1 cellular context compared by ENCODE assay signal in the genomic region with DNA sequence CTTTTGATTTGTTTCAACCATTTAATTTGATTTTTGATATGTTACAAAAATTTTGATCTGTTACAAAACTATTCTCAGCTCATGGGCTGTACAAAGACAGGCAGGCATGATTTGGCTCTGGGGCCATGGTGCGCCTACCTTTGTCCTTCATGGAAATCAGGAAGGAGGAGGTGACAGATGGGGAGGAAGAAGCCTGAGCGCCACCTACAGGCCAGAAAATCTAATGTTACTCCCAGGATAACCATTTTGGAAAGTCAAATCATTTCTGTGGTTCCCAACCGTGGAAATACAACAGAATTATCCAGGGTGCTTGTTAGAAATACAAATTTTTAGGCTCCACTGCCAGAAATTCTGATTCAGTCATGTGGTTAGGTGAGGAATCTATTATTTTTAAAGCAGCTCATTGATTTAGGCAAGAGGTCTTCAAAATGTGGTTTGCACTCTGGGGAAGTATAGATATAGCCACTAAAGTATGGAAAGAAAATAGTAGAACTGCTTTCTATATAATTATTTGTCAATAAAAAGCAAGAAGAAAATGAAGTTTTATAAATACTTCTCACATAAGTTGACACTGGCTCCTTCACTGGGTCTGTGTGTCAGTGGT.
TF ChIP-seq lines count a peak whose summit lies in the region.

No MANE protein-coding gene starts in this region.

TF ChIP-seq in HepG2, 621 proteins besides CTCF, POLR2A, EP300 and RAD21 (continued from another document and continues in another):
- TF ChIP-seq, protein P1, sequence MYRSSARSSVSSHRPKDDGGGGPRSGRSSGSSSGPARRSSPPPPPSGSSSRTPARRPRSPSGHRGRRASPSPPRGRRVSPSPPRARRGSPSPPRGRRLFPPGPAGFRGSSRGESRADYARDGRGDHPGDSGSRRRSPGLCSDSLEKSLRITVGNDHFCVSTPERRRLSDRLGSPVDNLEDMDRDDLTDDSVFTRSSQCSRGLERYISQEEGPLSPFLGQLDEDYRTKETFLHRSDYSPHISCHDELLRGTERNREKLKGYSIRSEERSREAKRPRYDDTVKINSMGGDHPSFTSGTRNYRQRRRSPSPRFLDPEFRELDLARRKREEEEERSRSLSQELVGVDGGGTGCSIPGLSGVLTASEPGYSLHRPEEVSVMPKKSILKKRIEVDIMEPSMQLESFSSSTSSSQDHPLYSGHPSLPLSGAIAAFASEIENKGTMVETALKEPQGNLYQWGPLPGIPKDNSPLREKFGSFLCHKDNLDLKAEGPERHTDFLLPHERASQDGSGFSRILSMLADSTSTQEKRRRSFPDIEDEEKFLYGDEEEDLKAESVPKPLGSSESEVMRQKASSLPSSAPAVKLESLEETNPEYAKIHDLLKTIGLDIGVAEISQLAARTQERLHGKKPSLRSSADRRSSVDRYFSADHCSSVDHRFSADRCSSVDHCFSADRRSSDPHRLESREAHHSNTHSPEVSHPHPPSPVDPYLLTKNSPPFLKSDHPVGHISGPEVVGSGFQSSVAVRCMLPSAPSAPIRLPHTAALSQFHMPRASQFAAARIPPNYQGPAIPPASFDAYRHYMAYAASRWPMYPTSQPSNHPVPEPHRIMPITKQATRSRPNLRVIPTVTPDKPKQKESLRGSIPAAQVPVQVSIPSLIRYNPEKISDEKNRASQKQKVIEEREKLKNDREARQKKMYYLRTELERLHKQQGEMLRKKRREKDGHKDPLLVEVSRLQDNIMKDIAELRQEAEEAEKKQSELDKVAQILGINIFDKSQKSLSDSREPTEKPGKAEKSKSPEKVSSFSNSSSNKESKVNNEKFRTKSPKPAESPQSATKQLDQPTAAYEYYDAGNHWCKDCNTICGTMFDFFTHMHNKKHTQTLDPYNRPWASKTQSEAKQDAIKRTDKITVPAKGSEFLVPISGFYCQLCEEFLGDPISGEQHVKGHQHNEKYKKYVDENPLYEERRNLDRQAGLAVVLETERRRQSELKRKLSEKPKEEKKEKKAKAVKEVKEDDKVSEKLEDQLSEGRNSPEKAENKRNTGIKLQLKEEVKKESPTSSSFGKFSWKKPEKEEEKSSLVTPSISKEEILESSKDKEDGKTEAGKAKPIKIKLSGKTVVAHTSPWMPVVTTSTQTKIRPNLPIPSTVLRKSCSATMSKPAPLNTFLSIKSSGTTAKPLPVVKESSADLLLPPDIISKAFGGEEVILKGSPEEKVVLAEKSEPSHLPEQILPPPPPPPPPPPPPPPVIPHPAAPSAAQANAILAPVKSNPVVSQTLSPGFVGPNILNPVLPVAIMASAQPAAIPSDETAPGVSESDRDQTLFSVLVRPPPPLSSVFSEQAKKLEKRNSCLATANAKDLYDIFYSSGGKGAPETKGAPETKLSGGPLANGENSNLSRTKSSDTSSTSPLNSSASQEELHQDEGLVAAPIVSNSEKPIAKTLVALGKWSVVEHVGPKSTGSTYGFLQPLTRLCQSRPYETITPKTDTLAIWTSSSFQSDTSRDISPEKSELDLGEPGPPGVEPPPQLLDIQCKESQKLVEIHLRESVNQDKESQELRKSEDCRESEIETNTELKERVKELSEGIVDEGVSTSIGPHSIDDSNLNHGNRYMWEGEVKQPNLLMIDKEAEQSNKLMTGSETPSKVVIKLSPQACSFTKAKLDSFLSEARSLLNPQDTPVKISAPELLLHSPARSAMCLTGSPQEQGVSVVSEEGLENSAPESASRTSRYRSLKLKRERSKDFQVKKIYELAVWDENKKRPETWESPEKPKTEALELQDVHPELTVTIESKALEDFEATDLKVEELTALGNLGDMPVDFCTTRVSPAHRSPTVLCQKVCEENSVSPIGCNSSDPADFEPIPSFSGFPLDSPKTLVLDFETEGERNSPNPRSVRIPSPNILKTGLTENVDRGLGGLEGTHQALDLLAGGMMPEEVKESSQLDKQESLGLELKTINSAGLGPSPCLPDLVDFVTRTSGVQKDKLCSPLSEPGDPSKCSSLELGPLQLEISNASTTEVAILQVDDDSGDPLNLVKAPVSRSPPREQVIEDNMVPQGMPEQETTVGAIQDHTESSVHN (CRISPR knock-in tag; IDR thresholded peaks at IDR 0.05): no peak
- TF ChIP-seq KAT8 (CRISPR knock-in tag; IDR thresholded peaks at IDR 0.05) (no peak), ARNT (IDR thresholded peaks at IDR 0.05) (no peak), ZNF337 (CRISPR knock-in tag; IDR thresholded peaks at IDR 0.05; ENCODE audit: borderline replicate concordance, low read depth) (no peak), ZC3H4 (CRISPR knock-in tag; IDR thresholded peaks at IDR 0.05; ENCODE audit: borderline replicate concordance) (no peak), ZFP1 (CRISPR knock-in tag; IDR thresholded peaks at IDR 0.05) (no peak), DMAP1 (CRISPR knock-in tag; IDR thresholded peaks at IDR 0.05) (no peak), TCF7L2 (IDR thresholded peaks at IDR 0.05; ENCODE audit: low read depth, low read length) (no peak), KAT7 (CRISPR knock-in tag; IDR thresholded peaks at IDR 0.05; ENCODE audit: borderline replicate concordance) (no peak), NCOA1 (CRISPR knock-in tag; IDR thresholded peaks at IDR 0.05) (0 out of 2 replicates have a peak, but pooled peaks have one; percentile 45), ZMYM2 (CRISPR knock-in tag; IDR thresholded peaks at IDR 0.05) (peak; percentile 65; the same call in 1 of the 2 replicates), ZNF550 (CRISPR knock-in tag; IDR thresholded peaks at IDR 0.05; ENCODE audit: borderline replicate concordance) (no peak), ZNF605 (CRISPR knock-in tag; IDR thresholded peaks at IDR 0.05) (peak; percentile 56; the same call in 1 of the 2 replicates), SOX5 (CRISPR knock-in tag; IDR thresholded peaks at IDR 0.05; ENCODE audit: borderline replicate concordance) (no peak), ZNF891 (CRISPR knock-in tag; IDR thresholded peaks at IDR 0.05) (no peak), CBFB (CRISPR knock-in tag; IDR thresholded peaks at IDR 0.05) (no peak), ZNF615 (CRISPR knock-in tag; IDR thresholded peaks at IDR 0.05; ENCODE audit: borderline replicate concordance) (0 out of 2 replicates have a peak, but pooled peaks have one; percentile 45), ZFYVE20 (CRISPR knock-in tag; IDR thresholded peaks at IDR 0.05; ENCODE audit: borderline replicate concordance, low read depth) (no peak), KDM1A (CRISPR knock-in tag; IDR thresholded peaks at IDR 0.05) (no peak), ZNF629 (CRISPR knock-in tag; conservative IDR thresholded peaks at IDR 0.05) (no peak), TSC22D2 (CRISPR knock-in tag; IDR thresholded peaks at IDR 0.05; ENCODE audit: borderline replicate concordance) (no peak), SP2 (CRISPR knock-in tag; IDR thresholded peaks at IDR 0.05) (no peak), ZNF10 (CRISPR knock-in tag; IDR thresholded peaks at IDR 0.05; ENCODE audit: borderline replicate concordance, low read depth) (no peak), NFIB (CRISPR knock-in tag; IDR thresholded peaks at IDR 0.05; ENCODE audit: borderline replicate concordance) (no peak), STAG1 (CRISPR knock-in tag; IDR thresholded peaks at IDR 0.05) (peak; percentile 27; the same call in 1 of the 2 replicates)
- TF ChIP-seq, protein P2, sequence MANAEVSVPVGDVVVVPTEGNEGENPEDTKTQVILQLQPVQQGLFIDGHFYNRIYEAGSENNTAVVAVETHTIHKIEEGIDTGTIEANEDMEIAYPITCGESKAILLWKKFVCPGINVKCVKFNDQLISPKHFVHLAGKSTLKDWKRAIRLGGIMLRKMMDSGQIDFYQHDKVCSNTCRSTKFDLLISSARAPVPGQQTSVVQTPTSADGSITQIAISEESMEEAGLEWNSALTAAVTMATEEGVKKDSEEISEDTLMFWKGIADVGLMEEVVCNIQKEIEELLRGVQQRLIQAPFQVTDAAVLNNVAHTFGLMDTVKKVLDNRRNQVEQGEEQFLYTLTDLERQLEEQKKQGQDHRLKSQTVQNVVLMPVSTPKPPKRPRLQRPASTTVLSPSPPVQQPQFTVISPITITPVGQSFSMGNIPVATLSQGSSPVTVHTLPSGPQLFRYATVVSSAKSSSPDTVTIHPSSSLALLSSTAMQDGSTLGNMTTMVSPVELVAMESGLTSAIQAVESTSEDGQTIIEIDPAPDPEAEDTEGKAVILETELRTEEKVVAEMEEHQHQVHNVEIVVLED (CRISPR knock-in tag; IDR thresholded peaks at IDR 0.05; ENCODE audit: borderline replicate concordance): no peak
- TF ChIP-seq, protein P3, sequence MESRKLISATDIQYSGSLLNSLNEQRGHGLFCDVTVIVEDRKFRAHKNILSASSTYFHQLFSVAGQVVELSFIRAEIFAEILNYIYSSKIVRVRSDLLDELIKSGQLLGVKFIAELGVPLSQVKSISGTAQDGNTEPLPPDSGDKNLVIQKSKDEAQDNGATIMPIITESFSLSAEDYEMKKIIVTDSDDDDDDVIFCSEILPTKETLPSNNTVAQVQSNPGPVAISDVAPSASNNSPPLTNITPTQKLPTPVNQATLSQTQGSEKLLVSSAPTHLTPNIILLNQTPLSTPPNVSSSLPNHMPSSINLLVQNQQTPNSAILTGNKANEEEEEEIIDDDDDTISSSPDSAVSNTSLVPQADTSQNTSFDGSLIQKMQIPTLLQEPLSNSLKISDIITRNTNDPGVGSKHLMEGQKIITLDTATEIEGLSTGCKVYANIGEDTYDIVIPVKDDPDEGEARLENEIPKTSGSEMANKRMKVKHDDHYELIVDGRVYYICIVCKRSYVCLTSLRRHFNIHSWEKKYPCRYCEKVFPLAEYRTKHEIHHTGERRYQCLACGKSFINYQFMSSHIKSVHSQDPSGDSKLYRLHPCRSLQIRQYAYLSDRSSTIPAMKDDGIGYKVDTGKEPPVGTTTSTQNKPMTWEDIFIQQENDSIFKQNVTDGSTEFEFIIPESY (CRISPR knock-in tag; IDR thresholded peaks at IDR 0.05): peak; percentile 56
- TF ChIP-seq, protein P4, sequence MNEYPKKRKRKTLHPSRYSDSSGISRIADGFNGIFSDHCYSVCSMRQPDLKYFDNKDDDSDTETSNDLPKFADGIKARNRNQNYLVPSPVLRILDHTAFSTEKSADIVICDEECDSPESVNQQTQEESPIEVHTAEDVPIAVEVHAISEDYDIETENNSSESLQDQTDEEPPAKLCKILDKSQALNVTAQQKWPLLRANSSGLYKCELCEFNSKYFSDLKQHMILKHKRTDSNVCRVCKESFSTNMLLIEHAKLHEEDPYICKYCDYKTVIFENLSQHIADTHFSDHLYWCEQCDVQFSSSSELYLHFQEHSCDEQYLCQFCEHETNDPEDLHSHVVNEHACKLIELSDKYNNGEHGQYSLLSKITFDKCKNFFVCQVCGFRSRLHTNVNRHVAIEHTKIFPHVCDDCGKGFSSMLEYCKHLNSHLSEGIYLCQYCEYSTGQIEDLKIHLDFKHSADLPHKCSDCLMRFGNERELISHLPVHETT (CRISPR knock-in tag; conservative IDR thresholded peaks at IDR 0.05): no peak
- TF ChIP-seq, protein P5, sequence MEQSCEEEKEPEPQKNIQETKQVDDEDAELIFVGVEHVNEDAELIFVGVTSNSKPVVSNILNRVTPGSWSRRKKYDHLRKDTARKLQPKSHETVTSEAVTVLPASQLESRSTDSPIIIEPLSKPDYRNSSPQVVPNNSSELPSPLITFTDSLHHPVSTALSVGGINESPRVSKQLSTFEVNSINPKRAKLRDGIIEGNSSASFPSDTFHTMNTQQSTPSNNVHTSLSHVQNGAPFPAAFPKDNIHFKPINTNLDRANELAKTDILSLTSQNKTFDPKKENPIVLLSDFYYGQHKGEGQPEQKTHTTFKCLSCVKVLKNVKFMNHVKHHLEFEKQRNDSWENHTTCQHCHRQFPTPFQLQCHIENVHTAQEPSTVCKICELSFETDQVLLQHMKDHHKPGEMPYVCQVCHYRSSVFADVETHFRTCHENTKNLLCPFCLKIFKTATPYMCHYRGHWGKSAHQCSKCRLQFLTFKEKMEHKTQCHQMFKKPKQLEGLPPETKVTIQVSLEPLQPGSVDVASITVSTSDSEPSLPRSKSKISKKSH (CRISPR knock-in tag; IDR thresholded peaks at IDR 0.05; ENCODE audit: borderline replicate concordance): no peak
- TF ChIP-seq, protein P6, sequence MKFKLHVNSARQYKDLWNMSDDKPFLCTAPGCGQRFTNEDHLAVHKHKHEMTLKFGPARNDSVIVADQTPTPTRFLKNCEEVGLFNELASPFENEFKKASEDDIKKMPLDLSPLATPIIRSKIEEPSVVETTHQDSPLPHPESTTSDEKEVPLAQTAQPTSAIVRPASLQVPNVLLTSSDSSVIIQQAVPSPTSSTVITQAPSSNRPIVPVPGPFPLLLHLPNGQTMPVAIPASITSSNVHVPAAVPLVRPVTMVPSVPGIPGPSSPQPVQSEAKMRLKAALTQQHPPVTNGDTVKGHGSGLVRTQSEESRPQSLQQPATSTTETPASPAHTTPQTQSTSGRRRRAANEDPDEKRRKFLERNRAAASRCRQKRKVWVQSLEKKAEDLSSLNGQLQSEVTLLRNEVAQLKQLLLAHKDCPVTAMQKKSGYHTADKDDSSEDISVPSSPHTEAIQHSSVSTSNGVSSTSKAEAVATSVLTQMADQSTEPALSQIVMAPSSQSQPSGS (CRISPR knock-in tag; IDR thresholded peaks at IDR 0.05): no peak
- TF ChIP-seq, protein P7, sequence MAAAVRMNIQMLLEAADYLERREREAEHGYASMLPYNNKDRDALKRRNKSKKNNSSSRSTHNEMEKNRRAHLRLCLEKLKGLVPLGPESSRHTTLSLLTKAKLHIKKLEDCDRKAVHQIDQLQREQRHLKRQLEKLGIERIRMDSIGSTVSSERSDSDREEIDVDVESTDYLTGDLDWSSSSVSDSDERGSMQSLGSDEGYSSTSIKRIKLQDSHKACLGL (CRISPR knock-in tag; IDR thresholded peaks at IDR 0.05): no peak
- TF ChIP-seq, protein P8, sequence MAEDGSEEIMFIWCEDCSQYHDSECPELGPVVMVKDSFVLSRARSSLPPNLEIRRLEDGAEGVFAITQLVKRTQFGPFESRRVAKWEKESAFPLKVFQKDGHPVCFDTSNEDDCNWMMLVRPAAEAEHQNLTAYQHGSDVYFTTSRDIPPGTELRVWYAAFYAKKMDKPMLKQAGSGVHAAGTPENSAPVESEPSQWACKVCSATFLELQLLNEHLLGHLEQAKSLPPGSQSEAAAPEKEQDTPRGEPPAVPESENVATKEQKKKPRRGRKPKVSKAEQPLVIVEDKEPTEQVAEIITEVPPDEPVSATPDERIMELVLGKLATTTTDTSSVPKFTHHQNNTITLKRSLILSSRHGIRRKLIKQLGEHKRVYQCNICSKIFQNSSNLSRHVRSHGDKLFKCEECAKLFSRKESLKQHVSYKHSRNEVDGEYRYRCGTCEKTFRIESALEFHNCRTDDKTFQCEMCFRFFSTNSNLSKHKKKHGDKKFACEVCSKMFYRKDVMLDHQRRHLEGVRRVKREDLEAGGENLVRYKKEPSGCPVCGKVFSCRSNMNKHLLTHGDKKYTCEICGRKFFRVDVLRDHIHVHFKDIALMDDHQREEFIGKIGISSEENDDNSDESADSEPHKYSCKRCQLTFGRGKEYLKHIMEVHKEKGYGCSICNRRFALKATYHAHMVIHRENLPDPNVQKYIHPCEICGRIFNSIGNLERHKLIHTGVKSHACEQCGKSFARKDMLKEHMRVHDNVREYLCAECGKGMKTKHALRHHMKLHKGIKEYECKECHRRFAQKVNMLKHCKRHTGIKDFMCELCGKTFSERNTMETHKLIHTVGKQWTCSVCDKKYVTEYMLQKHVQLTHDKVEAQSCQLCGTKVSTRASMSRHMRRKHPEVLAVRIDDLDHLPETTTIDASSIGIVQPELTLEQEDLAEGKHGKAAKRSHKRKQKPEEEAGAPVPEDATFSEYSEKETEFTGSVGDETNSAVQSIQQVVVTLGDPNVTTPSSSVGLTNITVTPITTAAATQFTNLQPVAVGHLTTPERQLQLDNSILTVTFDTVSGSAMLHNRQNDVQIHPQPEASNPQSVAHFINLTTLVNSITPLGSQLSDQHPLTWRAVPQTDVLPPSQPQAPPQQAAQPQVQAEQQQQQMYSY (CRISPR knock-in tag; IDR thresholded peaks at IDR 0.05): no peak
- TF ChIP-seq, protein P9, sequence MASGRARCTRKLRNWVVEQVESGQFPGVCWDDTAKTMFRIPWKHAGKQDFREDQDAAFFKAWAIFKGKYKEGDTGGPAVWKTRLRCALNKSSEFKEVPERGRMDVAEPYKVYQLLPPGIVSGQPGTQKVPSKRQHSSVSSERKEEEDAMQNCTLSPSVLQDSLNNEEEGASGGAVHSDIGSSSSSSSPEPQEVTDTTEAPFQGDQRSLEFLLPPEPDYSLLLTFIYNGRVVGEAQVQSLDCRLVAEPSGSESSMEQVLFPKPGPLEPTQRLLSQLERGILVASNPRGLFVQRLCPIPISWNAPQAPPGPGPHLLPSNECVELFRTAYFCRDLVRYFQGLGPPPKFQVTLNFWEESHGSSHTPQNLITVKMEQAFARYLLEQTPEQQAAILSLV (CRISPR knock-in tag; IDR thresholded peaks at IDR 0.05; ENCODE audit: borderline replicate concordance): no peak
